Comparison of ENCODE assay signal across 19 cellular contexts in genomic region chr11:94826415-94826814, GRCh38.
"Had no signal": no experiment of that assay in that cellular context is flagged by ENCODE, and none has a peak within 500 bp of the region (broad histone marks: within the 10 kb centered on the region; RNA-seq: fewer than 3 reads in every experiment).

No MANE protein-coding gene starts in this region.

- H3K4me1 Mint-ChIP-seq: activated CD4-positive, alpha-beta T cell treated with anti-CD3 and anti-CD28 coated beads for 36 hours had no signal

- DNase-seq: activated CD4-positive, alpha-beta memory T cell treated with anti-CD3 and anti-CD28 coated beads for 36 hours; activated CD4-positive, alpha-beta T cell treated with anti-CD3 and anti-CD28 coated beads for 36 hours; activated CD8-positive, alpha-beta memory T cell treated with anti-CD3 and anti-CD28 coated beads, Interleukin-2, amount 10 ng/mL, durations not matched to agents 7 days and 5 days; activated naive CD4-positive, alpha-beta T cell treated with anti-CD3 and anti-CD28 coated beads, Interleukin-2, amount 50 U/mL, for 16 hours; activated T-cell treated with anti-CD3 and anti-CD28 coated beads, Interleukin-2, amount 50 U/mL, for 1 hour; colonic mucosa; effector CD4-positive, alpha-beta T cell; foreskin fibroblast; left cardiac atrium; lower lobe of right lung; midbrain; pancreas; stimulated activated CD4-positive, alpha-beta T cell treated with anti-CD3 and anti-CD28 coated beads, Interleukin-1b, Interleukin-23, amount 100 ng/mL, for 48 hours; stomach; T-helper 9 cell; testis; upper lobe of right lung; WERI-Rb-1 had no signal

- H3K27me3 ChIP-seq: colonic mucosa, pancreas, stomach, testis, upper lobe of right lung had no signal

- H3K4me3 Mint-ChIP-seq: activated CD4-positive, alpha-beta memory T cell treated with anti-CD3 and anti-CD28 coated beads for 36 hours; activated CD4-positive, alpha-beta T cell treated with anti-CD3 and anti-CD28 coated beads for 36 hours; activated CD8-positive, alpha-beta memory T cell treated with anti-CD3 and anti-CD28 coated beads, Interleukin-2, amount 10 ng/mL, durations not matched to agents 7 days and 5 days had no signal

- H3K4me1 ChIP-seq: colonic mucosa, testis had no signal

- H3K27me3 Mint-ChIP-seq: activated CD4-positive, alpha-beta memory T cell treated with anti-CD3 and anti-CD28 coated beads for 36 hours; activated CD4-positive, alpha-beta T cell treated with anti-CD3 and anti-CD28 coated beads for 36 hours had no signal

- H3K9me3 ChIP-seq: colonic mucosa, lower lobe of right lung, pancreas, stomach, testis, upper lobe of right lung had no signal

- H3K36me3 ChIP-seq: colonic mucosa had no signal

- H3K27ac Mint-ChIP-seq: activated CD4-positive, alpha-beta memory T cell treated with anti-CD3 and anti-CD28 coated beads for 36 hours; activated CD4-positive, alpha-beta T cell treated with anti-CD3 and anti-CD28 coated beads for 36 hours; activated CD8-positive, alpha-beta memory T cell treated with anti-CD3 and anti-CD28 coated beads, Interleukin-2, amount 10 ng/mL, durations not matched to agents 7 days and 5 days; activated T-helper 2 cell treated with anti-CD3 and anti-CD28 coated beads, Interferon-gamma antibody, Interleukin-2, Interleukin-4, amounts not matched to agents 10 μg/mL and 5 μg/mL and 100 μg/mL, durations not matched to agents 14 hours and 24 hours and 36 hours had no signal

- H3K4me3 ChIP-seq: colonic mucosa, lower lobe of right lung, pancreas, stomach, testis, upper lobe of right lung had no signal

- H3K9me3 Mint-ChIP-seq: activated CD4-positive, alpha-beta memory T cell treated with anti-CD3 and anti-CD28 coated beads for 36 hours; activated T-helper 2 cell treated with anti-CD3 and anti-CD28 coated beads, Interferon-gamma antibody, Interleukin-2, Interleukin-4, amounts not matched to agents 10 μg/mL and 5 μg/mL and 100 μg/mL, durations not matched to agents 14 hours and 24 hours and 36 hours had no signal

- ATAC-seq: activated CD4-positive, alpha-beta T cell treated with anti-CD3 and anti-CD28 coated beads for 36 hours; activated CD8-positive, alpha-beta memory T cell treated with anti-CD3 and anti-CD28 coated beads, Interleukin-2, amount 10 ng/mL, durations not matched to agents 7 days and 5 days; lower lobe of right lung; pancreas; upper lobe of right lung had no signal

- H3K36me3 Mint-ChIP-seq: activated CD4-positive, alpha-beta memory T cell treated with anti-CD3 and anti-CD28 coated beads for 36 hours; activated CD8-positive, alpha-beta memory T cell treated with anti-CD3 and anti-CD28 coated beads, Interleukin-2, amount 10 ng/mL, durations not matched to agents 7 days and 5 days had no signal

- H3K27ac ChIP-seq: colonic mucosa, lower lobe of right lung, pancreas, testis, upper lobe of right lung, WERI-Rb-1 had no signal
